Comparison of ENCODE assay signal across 15 cellular contexts in genomic region chr1:7670334-7671145, GRCh38.
DNase-seq lines count a peak whose midpoint lies in the region; ATAC-seq and TF ChIP-seq lines count a peak whose summit lies in the region.
"Had no signal": no experiment of that assay in that cellular context is flagged by ENCODE, and none has a peak within 500 bp of the region (broad histone marks: within the 10 kb centered on the region; RNA-seq: fewer than 3 reads in every experiment).

No MANE protein-coding gene starts in this region.

- TF ChIP-seq CTCF in Calu3 (IDR thresholded peaks at IDR 0.05; ENCODE audit: unreplicated experiment) (no peak), colonic mucosa (IDR thresholded peaks at IDR 0.05) (no peak)

- H4K8ac ChIP-seq in neuronal stem cell (ENCODE audit: low read depth, low read length): peak overlapping the region; percentile 29

- peak overlapping the region; percentile 98 for H3K18ac ChIP-seq in neuronal stem cell (ENCODE audit: low read length)

- no peaks in the 10 kb centered on the region for H3K36me3 ChIP-seq in NT2/D1 (ENCODE audit: insufficient read depth, insufficient read length, low read length)
- no peaks in the 10 kb centered on the region for H3K36me3 ChIP-seq in neuronal stem cell (replicated peaks in 1 of 2; ENCODE audit: control insufficient read depth in 2 of 2, insufficient read depth in 2 of 2, low read length in 2 of 2)
- no peaks in the 10 kb centered on the region for H3K36me3 ChIP-seq in colonic mucosa

- H4K91ac ChIP-seq in neuronal stem cell (ENCODE audit: low read depth, low read length, poor library complexity): peak overlapping the region; percentile 22

- peaks cover 9% of the 10 kb centered on the region for H3K4me1 Mint-ChIP-seq in Calu3 (ENCODE audit: low read depth, unreplicated experiment)
- H3K4me1 Mint-ChIP-seq: activated CD4-positive, alpha-beta T cell treated with anti-CD3 and anti-CD28 coated beads for 36 hours had no signal

- peak overlapping the region; percentile 99 for H2AK5ac ChIP-seq in neuronal stem cell (ENCODE audit: low read depth, low read length)

- H3K4me2 ChIP-seq in neuronal stem cell (ENCODE audit: insufficient read depth, low read length, poor library complexity, severe bottlenecking): peak overlapping the region; percentile 31

- peak overlapping the region; percentile 35 for H2BK120ac ChIP-seq in neuronal stem cell (ENCODE audit: low read depth, low read length)

- no peaks in the 10 kb centered on the region for H3K79me1 ChIP-seq in neuronal stem cell (ENCODE audit: low read depth, low read length)

- peak overlapping the region; percentile 84 for H2AFZ ChIP-seq in neuronal stem cell (ENCODE audit: low read length)

- intact Hi-C loops in Calu3 (cut with micrococcal nuclease; ENCODE audit: unreplicated experiment) (no loop called here), Right ventricle myocardium superior (cut with DNase I) (no loop called here), colonic mucosa (cut with DNase I) (no loop called here)

- peak overlapping the region; percentile 100 for H2BK15ac ChIP-seq in neuronal stem cell (ENCODE audit: low read length)

- H2BK12ac ChIP-seq in neuronal stem cell (ENCODE audit: low read length): no peak overlapping the region

- no peaks in the 10 kb centered on the region for H3K36me3 Mint-ChIP-seq in Calu3 (ENCODE audit: insufficient read depth, unreplicated experiment)
- H3K36me3 Mint-ChIP-seq: CD14-positive monocyte had no signal

- H3K4me3 Mint-ChIP-seq in Calu3 (ENCODE audit: low read depth, unreplicated experiment): peak overlapping the region; percentile 12
- H3K4me3 Mint-ChIP-seq: activated T-cell treated with anti-CD3 and anti-CD28 coated beads, Interleukin-2, amount 50 U/mL, for 4 hours; dendritic cell treated with granulocyte-macrophage colony-stimulating factor and Interleukin-4, amounts not matched to agents 40 ng/mL and 50 ng/mL, for 4 days had no signal

- no TSS peak for BruUV-seq in Calu3 (replicated peaks; lab: Mats Ljungman, UMichigan)

- no peak overlapping the region for H3K27ac ChIP-seq in neuronal stem cell (replicated peaks; ENCODE audit: low read length)
- H3K27ac ChIP-seq in colonic mucosa: no peak overlapping the region

- peak overlapping the region; percentile 6 for H3K4me3 ChIP-seq in NT2/D1 (ENCODE audit: insufficient read length, low read depth)
- no peak overlapping the region for H3K4me3 ChIP-seq in neuronal stem cell (ENCODE audit: low read length in 2 of 2)
- H3K4me3 ChIP-seq in colonic mucosa: no peak overlapping the region
- H3K4me3 ChIP-seq: mucosa of descending colon had no signal

- H3K9ac ChIP-seq in NT2/D1 (ENCODE audit: insufficient read length, low read depth): peak overlapping the region; percentile 53
- no peak overlapping the region for H3K9ac ChIP-seq in neuronal stem cell (ENCODE audit: low read depth, low read length, poor library complexity)
- H3K9ac ChIP-seq in colonic mucosa (ENCODE audit: low read depth in 2 of 2, low read length in 2 of 2): no peak overlapping the region

- no peaks in the 10 kb centered on the region for H3K9me3 Mint-ChIP-seq in Calu3 (ENCODE audit: low read depth, unreplicated experiment)
- H3K9me3 Mint-ChIP-seq: activated T-cell treated with anti-CD3 and anti-CD28 coated beads, Interleukin-2, amount 50 U/mL, for 4 hours; CD14-positive monocyte; dendritic cell treated with granulocyte-macrophage colony-stimulating factor and Interleukin-4, amounts not matched to agents 40 ng/mL and 50 ng/mL, for 4 days had no signal

- H3K27me3 Mint-ChIP-seq in Calu3 (ENCODE audit: unreplicated experiment): peaks cover 60% of the 10 kb centered on the region

- H3K27ac Mint-ChIP-seq in Calu3 (ENCODE audit: unreplicated experiment): no peak overlapping the region
- H3K27ac Mint-ChIP-seq: activated CD4-positive, alpha-beta T cell treated with anti-CD3 and anti-CD28 coated beads for 36 hours; dendritic cell treated with granulocyte-macrophage colony-stimulating factor and Interleukin-4, amounts not matched to agents 40 ng/mL and 50 ng/mL, for 4 days had no signal

- CTCF ChIA-PET in Calu3 (lab: Charles Lee): interaction anchor here (3.9 kb wide), 1 partner anchor 82 kb away, joined by 50 read pairs; no protein-coding TSS in a partner anchor

- H3K4me1 ChIP-seq in NT2/D1 (ENCODE audit: insufficient read depth, insufficient read length): peaks cover 19% of the 10 kb centered on the region
- peaks cover 29 to 39% of the 10 kb centered on the region in 2 donors for H3K4me1 ChIP-seq in neuronal stem cell (ENCODE audit: control insufficient read depth in 2 of 2, insufficient read depth in 1 of 2, low read depth in 1 of 2, low read length in 2 of 2)
- no peaks in the 10 kb centered on the region for H3K4me1 ChIP-seq in colonic mucosa

- no peak overlapping the region for H3K4ac ChIP-seq in neuronal stem cell (ENCODE audit: low read length)

- WGBS in neuronal stem cell (ENCODE audit: extremely low coverage in 2 of 2, insufficient read length in 2 of 2, insufficient replicate concordance in 1 of 2), 2 donors: no CpG with 5 or more reads among the region's 15 CpGs

- H3K27me3 ChIP-seq in NT2/D1 (ENCODE audit: insufficient read depth, insufficient read length) (peaks cover 8% of the 10 kb centered on the region), neuronal stem cell (ENCODE audit: control insufficient read depth in 3 of 3, insufficient read depth in 3 of 3, low read depth in 1 of 3, low read length in 3 of 3) (peaks cover 0 to 7% (median 0%) of the 10 kb centered on the region in 3 experiments), colonic mucosa (no peaks in the 10 kb centered on the region)

- no peak overlapping the region for H3K23ac ChIP-seq in neuronal stem cell (ENCODE audit: low read depth, low read length, poor library complexity)

- H3K9me3 ChIP-seq in NT2/D1 (ENCODE audit: insufficient read depth, low read length) (no peaks in the 10 kb centered on the region), neuronal stem cell (replicated peaks in 1 of 2; ENCODE audit: control insufficient read depth in 2 of 2, insufficient read depth in 1 of 2, low read depth in 1 of 2, low read length in 2 of 2) (no peaks in the 10 kb centered on the region), colonic mucosa (no peaks in the 10 kb centered on the region)
- H3K9me3 ChIP-seq: mucosa of descending colon had no signal

- peak overlapping the region; percentile 54 for H2BK5ac ChIP-seq in neuronal stem cell (ENCODE audit: low read length)

- H3K14ac ChIP-seq in neuronal stem cell (ENCODE audit: low read length): peak overlapping the region; percentile 87

- peak; percentile 54 for ATAC-seq in Right ventricle myocardium superior (ENCODE audit: poor library complexity)
- no peak for ATAC-seq in HG02884 (IDR thresholded peaks at IDR 0.05; ENCODE audit: unreplicated experiment)

- DNase-seq in Calu3 (no peak), NT2/D1 (ENCODE audit: low read depth, low spot score) (no peak), Right ventricle myocardium superior (peak; percentile 85), neuronal stem cell (ENCODE audit: low spot score) (no peak), colonic mucosa (no peak)
- DNase-seq in activated CD4-positive, CD25-positive, alpha-beta regulatory T cell treated with anti-CD3 and anti-CD28 coated beads, Interleukin-2, amount 50 U/mL, for 72 hours: no peak
- DNase-seq: activated CD4-positive, alpha-beta T cell treated with anti-CD3 and anti-CD28 coated beads for 36 hours; activated T-cell treated with anti-CD3 and anti-CD28 coated beads, Interleukin-2, amount 50 U/mL, for 4 hours; mucosa of descending colon; NCI-H1048; stimulated activated CD4-positive, alpha-beta T cell treated with anti-CD3 and anti-CD28 coated beads, Interleukin-1b, Interleukin-23, amount 100 ng/mL, for 48 hours; T-helper 1 cell had no signal
